Comparison of ENCODE assay signal across 8 cellular contexts in genomic region chrX:48890296-48890925, GRCh38. TPM values are rescaled to one million over a fixed set of nuclear protein-coding genes. Genes with fewer than 3 reads are reported as not detected.
A peak's percentile ranks its signal among the peaks of the same experiment; 100 is the strongest.
DNase-seq lines count a peak whose midpoint lies in the region; ATAC-seq, FAIRE-seq and TF ChIP-seq lines count a peak whose summit lies in the region.

No MANE protein-coding gene starts in this region.

- FAIRE-seq in H1 (lab: Jason Lieb, UNC) (no peak), D721Med (lab: Jason Lieb, UNC) (no peak)

- no peak for TF ChIP-seq RAD21 in H1 (IDR thresholded peaks at IDR 0.05 in 1 of 2, conservative IDR thresholded peaks at IDR 0.05 in 1 of 2; ENCODE audit: low read depth in 2 of 2, low read length in 2 of 2)

- in situ Hi-C loops in HAP-1 (cut with MboI; ENCODE audit: low sequenced_read_pairs) = no loop called here

- CTCF ChIA-PET in H1 (lab: Charles Lee; ENCODE audit: partially characterized antibody) = no interaction called here

- H4K91ac ChIP-seq in H1 (replicated peaks; ENCODE audit: insufficient read length, low read length) = no peak overlapping the region

- H2BK12ac ChIP-seq in H1 (ENCODE audit: low read depth, low read length) = no peak overlapping the region; the same call in 1 of the 2 replicates

- H3K4ac ChIP-seq in H1 (replicated peaks; ENCODE audit: insufficient read length, low read depth, low read length) = no peak overlapping the region

- H2BK120ac ChIP-seq in H1 (replicated peaks; ENCODE audit: low read depth, low read length) = no peak overlapping the region

- no peak overlapping the region for H3K56ac ChIP-seq in H1 (replicated peaks; ENCODE audit: insufficient read length, low read depth, low read length)

- H3K4me2 ChIP-seq in H1 (ENCODE audit: insufficient read depth in 1 of 2, low read depth in 2 of 2, low read length in 2 of 2) = peak overlapping the region; percentile 43 to 69; a peak in 3 of 4 replicates
- H3K4me2 ChIP-seq in parathyroid adenoma (ENCODE audit: low read length) = peak overlapping the region; percentile 66

- no peak overlapping the region for H2BK20ac ChIP-seq in H1 (ENCODE audit: low read length)

- peaks cover 0 to 7% (median 3%) of the 10 kb centered on the region in 4 experiments; a peak in 2 of 8 replicates for H3K36me3 ChIP-seq in H1 (ENCODE audit: control insufficient read depth in 2 of 4, insufficient read depth in 4 of 4, low read length in 3 of 4)
- no peaks in the 10 kb centered on the region for H3K36me3 ChIP-seq in parathyroid adenoma (ENCODE audit: control insufficient read depth, insufficient read depth, low read length)
- H3K36me3 ChIP-seq in HAP-1 (replicated peaks) = peaks cover 23% of the 10 kb centered on the region

- H3K4me3 ChIP-seq in H1 (ENCODE audit: extremely low read depth in 1 of 4, insufficient read depth in 2 of 4, low read depth in 3 of 4, low read length in 4 of 4) (peak overlapping the region; percentile 30 to 76 (median 46); a peak in 5 of 8 replicates), parathyroid adenoma (ENCODE audit: low read depth, low read length) (peak overlapping the region; percentile 64), HAP-1 (no peak overlapping the region)

- H2BK5ac ChIP-seq in H1 (ENCODE audit: low read depth, low read length) = no peak overlapping the region

- H3K9me3 ChIP-seq in H1 (ENCODE audit: insufficient read depth in 2 of 2, low read depth in 1 of 2, low read length in 1 of 2) (no peaks in the 10 kb centered on the region), parathyroid adenoma (ENCODE audit: control insufficient read depth, low read length) (no peaks in the 10 kb centered on the region), HAP-1 (no peaks in the 10 kb centered on the region)

- H2AK5ac ChIP-seq in H1 (ENCODE audit: low read depth, low read length) = no peak overlapping the region

- no peak overlapping the region for H3K9ac ChIP-seq in H1 (replicated peaks in 1 of 4; ENCODE audit: extremely low read depth in 1 of 4, low read depth in 3 of 4, low read length in 3 of 4)
- no peak overlapping the region for H3K9ac ChIP-seq in parathyroid adenoma

- no peak overlapping the region for H4K5ac ChIP-seq in H1 (ENCODE audit: insufficient read length, low read depth, low read length)

- H3K27ac ChIP-seq in H1 (ENCODE audit: low read depth, low read length) (no peak overlapping the region), parathyroid adenoma (peak overlapping the region; percentile 76)

- no peak overlapping the region for H3K14ac ChIP-seq in H1 (ENCODE audit: insufficient read length)

- H3K79me2 ChIP-seq in H1 (ENCODE audit: control insufficient read depth in 1 of 2, insufficient read depth in 2 of 2, low read length in 2 of 2) = peaks cover 0 to 3% of the 10 kb centered on the region in 2 experiments; a peak in 2 of 4 replicates
- no peaks in the 10 kb centered on the region for H3K79me2 ChIP-seq in parathyroid adenoma

- no peak for TF ChIP-seq POLR2A in H1 (IDR thresholded peaks at IDR 0.05; ENCODE audit: control extremely low read depth in 1 of 2, low read depth in 2 of 2, low read length in 2 of 2)

- WGBS in H1 (ENCODE audit: extremely low coverage in 1 of 2, insufficient coverage in 1 of 2, insufficient read length in 1 of 2, insufficient replicate concordance in 2 of 2, low coverage in 1 of 2, low lambda C conversion rate in 2 of 2, missing lambda C conversion rate in 1 of 2), 2 experiments = 59% methylated on average over 9 of the region's 15 CpGs; no CpG with 5 or more reads in 1 of the 2 experiments

- POLR2A ChIA-PET in H1 (lab: Charles Lee; ENCODE audit: partially characterized antibody) = interaction anchor here (0.6 to 2.9 kb wide), 7 partner anchors 21 to 250 kb away, joined by 3 to 15 read pairs (median 4); partner anchors contain the start of gene SLC35A2

- TF ChIP-seq CTCF in H1 (IDR thresholded peaks at IDR 0.05; ENCODE audit: control extremely low read depth in 1 of 3, insufficient read depth in 1 of 3, low read depth in 1 of 3, low read length in 3 of 3) = no peak
- no peak for TF ChIP-seq CTCF in parathyroid adenoma (IDR thresholded peaks at IDR 0.05)
- TF ChIP-seq CTCF in D721Med (IDR thresholded peaks at IDR 0.05; ENCODE audit: insufficient read depth, missing control alignments) = no peak

- H3K4me1 ChIP-seq in H1 (replicated peaks in 1 of 4; ENCODE audit: control insufficient read depth in 3 of 4, insufficient read depth in 4 of 4, low read length in 3 of 4) (0 out of 7 replicates have a peak, but pooled peaks cover 0 to 4% (median 0%) of the 10 kb centered on the region in 4 experiments), parathyroid adenoma (peaks cover 5% of the 10 kb centered on the region), HAP-1 (peaks cover 8% of the 10 kb centered on the region; the same call in 1 of the 2 replicates)

- no peak overlapping the region for H3K23ac ChIP-seq in H1 (ENCODE audit: insufficient read length)

- DNase-seq in ELF-1 (ENCODE audit: low read depth, low spot score) (peak; percentile 56), NCI-H524 treated with DMSO at 0.1 percent for 48 hours (lab: John Stamatoyannopoulos, UW) (peak; percentile 2), H1 (ENCODE audit: low read depth in 1 of 2, low spot score in 2 of 2) (no peak), D721Med (ENCODE audit: insufficient read length, low spot score) (no peak), HCEC 1CT (no peak), HAP-1 (ENCODE audit: low spot score in 2 of 2) (no peak)

- ATAC-seq in HG03135 (IDR thresholded peaks at IDR 0.05; ENCODE audit: unreplicated experiment) = no peak

- H3K27me3 ChIP-seq in H1 (replicated peaks in 1 of 4; ENCODE audit: control insufficient read depth in 3 of 4, extremely low read depth in 1 of 4, insufficient read depth in 3 of 4, low read length in 3 of 4) (no peaks in the 10 kb centered on the region), parathyroid adenoma (ENCODE audit: control insufficient read depth, insufficient read depth, low read length) (no peaks in the 10 kb centered on the region), HAP-1 (ENCODE audit: low read depth) (no peaks in the 10 kb centered on the region)

- TF ChIP-seq EP300 in H1 (IDR thresholded peaks at IDR 0.05; ENCODE audit: borderline replicate concordance in 1 of 2, low read depth in 2 of 2, low read length in 2 of 2) = no peak

- H4K8ac ChIP-seq in H1 (ENCODE audit: extremely low read depth, insufficient read depth, low read length) = no peak overlapping the region; the same call in 1 of the 2 replicates

- no peak overlapping the region for H3K18ac ChIP-seq in H1 (ENCODE audit: extremely low read depth, low read length)

- H3K23me2 ChIP-seq in H1 (ENCODE audit: low read depth, low read length) = peaks cover 5% of the 10 kb centered on the region; the same call in 1 of the 2 replicates

- H2AFZ ChIP-seq in H1 (ENCODE audit: low read length) (no peak overlapping the region), parathyroid adenoma (peak overlapping the region; percentile 75)

- H4K20me1 ChIP-seq in H1 (replicated peaks in 1 of 2; ENCODE audit: control insufficient read depth in 1 of 2, insufficient read depth in 2 of 2, low read length in 2 of 2) = peaks cover 0 to 2% of the 10 kb centered on the region in 2 experiments

- H3K79me1 ChIP-seq in H1 (ENCODE audit: low read depth, low read length) = no peaks in the 10 kb centered on the region; the same call in 1 of the 2 replicates

- no peak overlapping the region; the same call in 1 of the 2 replicates for H2BK15ac ChIP-seq in H1 (ENCODE audit: low read length)

RNA-seq across cellular contexts. Expression of gene TIMM17B, which starts 7.2 kb away (rescaled TPM):
- total RNA-seq in H1 (2021; fragmentation: NEBNext Ultra II Directional; extraction: Animal tissue kit (Norgen Biotek cat#: 25700)) = 77.8 and 82.4 TPM in 2 replicates
- polyA plus RNA-seq in H1 (2011; rRNA removed) = 246 and 284 TPM in 2 replicates
- 162 TPM for polyA plus RNA-seq in H1 (2011; cell fraction: cytosol; rRNA removed)
- polyA plus RNA-seq in H1 (2011; cell fraction: nucleus; rRNA removed) = 151 TPM
- polyA plus RNA-seq in H1 (2012, experiment 1 of 2) = 68.1 to 113 TPM (median 110 TPM) in 4 replicates
- polyA plus RNA-seq in H1 (2012, experiment 2 of 2) = 173 TPM
- polyA plus RNA-seq in H1 (2013, experiment 1 of 2) = 80.8 TPM
- 79.0 TPM for polyA plus RNA-seq in H1 (2013, experiment 2 of 2)
- 35.8 TPM in 2 replicates for polyA minus RNA-seq in H1 (2011; rRNA and poly(A)+ RNA removed)
- 37.3 TPM for polyA minus RNA-seq in H1 (2011; cell fraction: cytosol; rRNA and poly(A)+ RNA removed)
- polyA minus RNA-seq in H1 (2011; cell fraction: nucleus; rRNA and poly(A)+ RNA removed) = 34.9 TPM

RNA-seq across cellular contexts. Expression of gene PQBP1, which starts 7.3 kb away (rescaled TPM):
- total RNA-seq in H1 (2021; fragmentation: NEBNext Ultra II Directional; extraction: Animal tissue kit (Norgen Biotek cat#: 25700)) = 95.9 and 101 TPM in 2 replicates
- polyA plus RNA-seq in H1 (2011; rRNA removed) = 91.7 and 124 TPM in 2 replicates
- polyA plus RNA-seq in H1 (2011; cell fraction: cytosol; rRNA removed) = 134 TPM
- 114 TPM for polyA plus RNA-seq in H1 (2011; cell fraction: nucleus; rRNA removed)
- 104 to 130 TPM (median 119 TPM) in 4 replicates for polyA plus RNA-seq in H1 (2012, experiment 1 of 2)
- polyA plus RNA-seq in H1 (2012, experiment 2 of 2) = 122 TPM
- polyA plus RNA-seq in H1 (2013, experiment 1 of 2) = 71.1 TPM
- polyA plus RNA-seq in H1 (2013, experiment 2 of 2) = 69.8 TPM
- 57.3 and 71.7 TPM in 2 replicates for polyA minus RNA-seq in H1 (2011; rRNA and poly(A)+ RNA removed)
- 63.3 TPM for polyA minus RNA-seq in H1 (2011; cell fraction: cytosol; rRNA and poly(A)+ RNA removed)
- polyA minus RNA-seq in H1 (2011; cell fraction: nucleus; rRNA and poly(A)+ RNA removed) = 23.9 TPM

RNA-seq across cellular contexts. Expression of gene SLC35A2, which starts 21.0 kb away (rescaled TPM):
- total RNA-seq in H1 (2021; fragmentation: NEBNext Ultra II Directional; extraction: Animal tissue kit (Norgen Biotek cat#: 25700)) = 20.4 and 21.4 TPM in 2 replicates
- polyA plus RNA-seq in H1 (2011; rRNA removed) = 48.3 and 52.1 TPM in 2 replicates
- 28.7 TPM for polyA plus RNA-seq in H1 (2011; cell fraction: cytosol; rRNA removed)
- 47.9 TPM for polyA plus RNA-seq in H1 (2011; cell fraction: nucleus; rRNA removed)
- 16.1 to 23.4 TPM (median 21.7 TPM) in 4 replicates for polyA plus RNA-seq in H1 (2012, experiment 1 of 2)
- 18.4 TPM for polyA plus RNA-seq in H1 (2012, experiment 2 of 2)
- 24.6 TPM for polyA plus RNA-seq in H1 (2013, experiment 1 of 2)
- polyA plus RNA-seq in H1 (2013, experiment 2 of 2) = 26.8 TPM
- 39.4 and 40.0 TPM in 2 replicates for polyA minus RNA-seq in H1 (2011; rRNA and poly(A)+ RNA removed)
- 14.3 TPM for polyA minus RNA-seq in H1 (2011; cell fraction: cytosol; rRNA and poly(A)+ RNA removed)
- 9.2 TPM for polyA minus RNA-seq in H1 (2011; cell fraction: nucleus; rRNA and poly(A)+ RNA removed)

RNA-seq across cellular contexts. Expression of gene PIM2, which starts 28.4 kb away (rescaled TPM):
- 180 and 190 TPM in 2 replicates for total RNA-seq in H1 (2021; fragmentation: NEBNext Ultra II Directional; extraction: Animal tissue kit (Norgen Biotek cat#: 25700))
- polyA plus RNA-seq in H1 (2011; rRNA removed) = 203 and 257 TPM in 2 replicates
- 177 TPM for polyA plus RNA-seq in H1 (2011; cell fraction: cytosol; rRNA removed)
- polyA plus RNA-seq in H1 (2011; cell fraction: nucleus; rRNA removed) = 225 TPM
- 134 to 160 TPM (median 142 TPM) in 4 replicates for polyA plus RNA-seq in H1 (2012, experiment 1 of 2)
- polyA plus RNA-seq in H1 (2012, experiment 2 of 2) = 156 TPM
- 184 TPM for polyA plus RNA-seq in H1 (2013, experiment 1 of 2)
- 162 TPM for polyA plus RNA-seq in H1 (2013, experiment 2 of 2)
- 137 and 189 TPM in 2 replicates for polyA minus RNA-seq in H1 (2011; rRNA and poly(A)+ RNA removed)
- polyA minus RNA-seq in H1 (2011; cell fraction: cytosol; rRNA and poly(A)+ RNA removed) = 77.9 TPM
- 103 TPM for polyA minus RNA-seq in H1 (2011; cell fraction: nucleus; rRNA and poly(A)+ RNA removed)

RNA-seq across cellular contexts. Expression of gene PCSK1N, which starts 55.0 kb away (rescaled TPM):
- 4.5 TPM in 2 replicates for total RNA-seq in H1 (2021; fragmentation: NEBNext Ultra II Directional; extraction: Animal tissue kit (Norgen Biotek cat#: 25700))
- 3.6 and 7.0 TPM in 2 replicates for polyA plus RNA-seq in H1 (2011; rRNA removed)
- 2.4 TPM for polyA plus RNA-seq in H1 (2011; cell fraction: cytosol; rRNA removed)
- polyA plus RNA-seq in H1 (2011; cell fraction: nucleus; rRNA removed) = 3.7 TPM
- polyA plus RNA-seq in H1 (2012, experiment 1 of 2) = 2.0 to 5.7 TPM (median 4.6 TPM) in 4 replicates
- polyA plus RNA-seq in H1 (2012, experiment 2 of 2) = 3.3 TPM
- polyA plus RNA-seq in H1 (2013, experiment 1 of 2) = 7.9 TPM
- 7.3 TPM for polyA plus RNA-seq in H1 (2013, experiment 2 of 2)
- not detected in 2 replicates for polyA minus RNA-seq in H1 (2011; rRNA and poly(A)+ RNA removed)
- polyA minus RNA-seq in H1 (2011; cell fraction: cytosol; rRNA and poly(A)+ RNA removed) = 1.1 TPM
- polyA minus RNA-seq in H1 (2011; cell fraction: nucleus; rRNA and poly(A)+ RNA removed) = 2.3 TPM

Comparison
In these comparisons a context has a peak if more than half of its experiments do, and no peak if none do; other contexts are left out.
1. DNase-seq: peak in ELF-1 (single experiment) and NCI-H524 treated with DMSO at 0.1 percent for 48 hours (single experiment); none in H1 (0 of 2), D721Med (single experiment), HCEC 1CT (single experiment) and HAP-1 (0 of 2).